ENCODE assay signal across 12 cellular contexts in genomic region chr20:22763257-22763906, GRCh38.
A peak's percentile ranks its signal among the peaks of the same experiment; 100 is the strongest.
DNase-seq lines count a peak whose midpoint lies in the region; ATAC-seq, FAIRE-seq and TF ChIP-seq lines count a peak whose summit lies in the region.
"Had no signal": no experiment of that assay in that cellular context is flagged by ENCODE, and none has a peak within 500 bp of the region (broad histone marks: within the 10 kb centered on the region; RNA-seq: fewer than 3 reads in every experiment).

No MANE protein-coding gene starts in this region.

- FAIRE-seq in RCC 7860 (lab: Jason Lieb, UNC), result no peak

- no peak overlapping the region for H3K4me3 Mint-ChIP-seq in stimulated activated naive CD8-positive, alpha-beta T cell treated with anti-CD3 and anti-CD28 coated beads, Interleukin-15, amount 100 ng/mL, for 72 hours
- H3K4me3 Mint-ChIP-seq: activated CD8-positive, alpha-beta T cell treated with anti-CD3 and anti-CD28 coated beads for 36 hours; neural crest cell had no signal

- no peaks in the 10 kb centered on the region for H3K27me3 ChIP-seq in esophagus (ENCODE audit: control insufficient read depth in 1 of 2, insufficient read depth in 2 of 2, low read length in 2 of 2)
- no peaks in the 10 kb centered on the region for H3K27me3 ChIP-seq in uterus

- H3K4me3 ChIP-seq in esophagus (ENCODE audit: low read depth in 1 of 2, low read length in 2 of 2), result no peak overlapping the region
- H3K4me3 ChIP-seq in mesodermal cell (ENCODE audit: extremely low read depth, insufficient read depth, low read length, poor library complexity, severe bottlenecking), result no peak overlapping the region
- no peak overlapping the region for H3K4me3 ChIP-seq in uterus

- H3K9me3 ChIP-seq in esophagus (ENCODE audit: control insufficient read depth in 2 of 2, insufficient read depth in 1 of 2, low read depth in 1 of 2, low read length in 1 of 2), result peaks cover 0 to 2% of the 10 kb centered on the region in 2 donors
- H3K9me3 ChIP-seq in mesodermal cell (ENCODE audit: control insufficient read depth, low read length), result no peaks in the 10 kb centered on the region
- no peaks in the 10 kb centered on the region for H3K9me3 ChIP-seq in uterus

- no peaks in the 10 kb centered on the region for H3K36me3 ChIP-seq in esophagus (ENCODE audit: control insufficient read depth in 2 of 2, insufficient read depth in 2 of 2, low read length in 1 of 2)
- H3K36me3 ChIP-seq in mesodermal cell (ENCODE audit: control insufficient read depth, insufficient read depth, low read length), result no peaks in the 10 kb centered on the region
- no peaks in the 10 kb centered on the region for H3K36me3 ChIP-seq in uterus

- H3K27ac Mint-ChIP-seq in stimulated activated naive CD8-positive, alpha-beta T cell treated with anti-CD3 and anti-CD28 coated beads, Interleukin-15, amount 100 ng/mL, for 72 hours, result peak overlapping the region in 1 of 2 donors; percentile 33
- H3K27ac Mint-ChIP-seq: activated CD8-positive, alpha-beta T cell treated with anti-CD3 and anti-CD28 coated beads for 36 hours had no signal

- WGBS in esophagus, 2 donors, result 29 to 46% methylated on average over 9 of the region's 9 CpGs
- WGBS in mesodermal cell (ENCODE audit: insufficient coverage in 2 of 2), 2 experiments, result 87 to 90% methylated on average over 6 to 7 of the region's 9 CpGs

- TF ChIP-seq CTCF in uterus (IDR thresholded peaks at IDR 0.05), result no peak

- H3K4me1 ChIP-seq in esophagus (ENCODE audit: control insufficient read depth in 2 of 2, insufficient read depth in 2 of 2, low read length in 1 of 2) (peaks cover 4 to 22% of the 10 kb centered on the region in 2 donors), mesodermal cell (ENCODE audit: control insufficient read depth, insufficient read depth, low read length, poor library complexity, severe bottlenecking) (peaks cover 27% of the 10 kb centered on the region), uterus (no peaks in the 10 kb centered on the region)

- H3K9me3 Mint-ChIP-seq in stimulated activated naive CD8-positive, alpha-beta T cell treated with anti-CD3 and anti-CD28 coated beads, Interleukin-15, amount 100 ng/mL, for 72 hours, result peaks cover 5 to 9% of the 10 kb centered on the region in 2 donors
- H3K9me3 Mint-ChIP-seq: neural crest cell had no signal

- DNase-seq in RCC 7860 (ENCODE audit: low spot score) (peak; percentile 78), uterus (peak in 1 of 2 donors; percentile 22), NCI-H345 (lab: John Stamatoyannopoulos, UW) (no peak), NCI-H510A (lab: John Stamatoyannopoulos, UW) (no peak)
- DNase-seq in stimulated activated naive CD8-positive, alpha-beta T cell treated with anti-CD3 and anti-CD28 coated beads, Interleukin-15, amount 100 ng/mL, for 72 hours, result no peak
- DNase-seq: activated CD8-positive, alpha-beta T cell treated with anti-CD3 and anti-CD28 coated beads for 36 hours; DMS79 treated with DMSO at 0.1 percent for 48 hours; head of caudate nucleus had no signal

- H3K27me3 Mint-ChIP-seq in stimulated activated naive CD8-positive, alpha-beta T cell treated with anti-CD3 and anti-CD28 coated beads, Interleukin-15, amount 100 ng/mL, for 72 hours, result no peaks in the 10 kb centered on the region
- H3K27me3 Mint-ChIP-seq: activated CD8-positive, alpha-beta T cell treated with anti-CD3 and anti-CD28 coated beads for 36 hours had no signal

- intact Hi-C loops in uterus (cut with DNase I; ENCODE audit: low total_unique reads), result no loop called here

- H3K4me1 Mint-ChIP-seq in stimulated activated naive CD8-positive, alpha-beta T cell treated with anti-CD3 and anti-CD28 coated beads, Interleukin-15, amount 100 ng/mL, for 72 hours, result no peaks in the 10 kb centered on the region
- H3K4me1 Mint-ChIP-seq: neural crest cell had no signal

- ATAC-seq in stimulated activated naive CD8-positive, alpha-beta T cell treated with anti-CD3 and anti-CD28 coated beads, Interleukin-15, amount 100 ng/mL, for 72 hours, result no peak
- ATAC-seq in HG02623 (IDR thresholded peaks at IDR 0.05; ENCODE audit: unreplicated experiment), result no peak
- ATAC-seq: activated CD8-positive, alpha-beta T cell treated with anti-CD3 and anti-CD28 coated beads for 36 hours had no signal

- H3K27ac ChIP-seq in esophagus (ENCODE audit: low read depth in 2 of 2, low read length in 1 of 2) (peak overlapping the region; percentile 94 to 97), mesodermal cell (ENCODE audit: low read depth, low read length, severe bottlenecking) (peak overlapping the region; percentile 57), uterus (peak overlapping the region; percentile 1 to 59)

- TF ChIP-seq POLR2A in uterus (IDR thresholded peaks at IDR 0.05), result no peak

Comparison
In these comparisons a context has a peak if more than half of its experiments do, and no peak if none do; other contexts are left out.
1. H3K27ac ChIP-seq: peak in every context shown above with its lines; median percentile 96 in esophagus; 57 in mesodermal cell; 30 in uterus.